In genomic region chr16:6483634-6484033, GRCh38 we compare ENCODE assay signal across 17 cellular contexts.
DNase-seq lines count a peak whose midpoint lies in the region; TF ChIP-seq lines count a peak whose summit lies in the region.
"Had no signal": no experiment of that assay in that cellular context is flagged by ENCODE, and none has a peak within 500 bp of the region (broad histone marks: within the 10 kb centered on the region; RNA-seq: fewer than 3 reads in every experiment).

No MANE protein-coding gene starts in this region.

- H3K79me1 ChIP-seq in neuronal stem cell (ENCODE audit: low read depth, low read length) = no peaks in the 10 kb centered on the region

- no peak for TF ChIP-seq CTCF in ovary (IDR thresholded peaks at IDR 0.05)
- TF ChIP-seq CTCF in BE2C (IDR thresholded peaks at IDR 0.05; ENCODE audit: low read depth, low read length) = no peak

- no peak overlapping the region for H3K4ac ChIP-seq in neuronal stem cell (ENCODE audit: low read length)

- no peak overlapping the region for H4K91ac ChIP-seq in neuronal stem cell (ENCODE audit: low read depth, low read length, poor library complexity)

- H3K18ac ChIP-seq in neuronal stem cell (ENCODE audit: low read length) = peak overlapping the region; percentile 28

- no peak overlapping the region for H3K23ac ChIP-seq in neuronal stem cell (ENCODE audit: low read depth, low read length, poor library complexity)

- no peaks in the 10 kb centered on the region for H3K9me3 ChIP-seq in HUES48 (ENCODE audit: control insufficient read depth, insufficient read depth, low read length)
- no peaks in the 10 kb centered on the region; the same call in 1 of the 2 replicates for H3K9me3 ChIP-seq in iPS DF 6.9 (ENCODE audit: control insufficient read depth, insufficient read depth, low read length)
- no peaks in the 10 kb centered on the region for H3K9me3 ChIP-seq in neuronal stem cell (replicated peaks in 1 of 2; ENCODE audit: control insufficient read depth in 2 of 2, insufficient read depth in 1 of 2, low read depth in 1 of 2, low read length in 2 of 2)
- no peaks in the 10 kb centered on the region for H3K9me3 ChIP-seq in ovary
- no peaks in the 10 kb centered on the region for H3K9me3 ChIP-seq in BE2C
- H3K9me3 ChIP-seq: left lung, psoas muscle had no signal

- peaks cover 30% of the 10 kb centered on the region for H3K27me3 ChIP-seq in HUES48 (ENCODE audit: control insufficient read depth, insufficient read depth, low read length)
- no peaks in the 10 kb centered on the region for H3K27me3 ChIP-seq in iPS DF 6.9 (ENCODE audit: control insufficient read depth, insufficient read depth, low read length)
- H3K27me3 ChIP-seq in neuronal stem cell (ENCODE audit: control insufficient read depth in 3 of 3, insufficient read depth in 3 of 3, low read depth in 1 of 3, low read length in 3 of 3) = peaks cover 0 to 13% (median 10%) of the 10 kb centered on the region in 3 experiments
- H3K27me3 ChIP-seq in ovary = no peaks in the 10 kb centered on the region
- peaks cover 34% of the 10 kb centered on the region for H3K27me3 ChIP-seq in BE2C

- WGBS in iPS DF 6.9 (ENCODE audit: insufficient coverage, insufficient read length) = no CpG with 5 or more reads among the region's 28 CpGs
- no CpG with 5 or more reads among the region's 28 CpGs for WGBS in neuronal stem cell (ENCODE audit: extremely low coverage in 2 of 2, insufficient read length in 2 of 2, insufficient replicate concordance in 1 of 2), 2 donors
- 1 to 4% (median 1%) methylated on average over 28 of the region's 28 CpGs for WGBS in ovary, 3 donors

- H4K8ac ChIP-seq in neuronal stem cell (ENCODE audit: low read depth, low read length) = no peak overlapping the region

- TF ChIP-seq EP300 in ovary (IDR thresholded peaks at IDR 0.05) = no peak

- peak overlapping the region; percentile 58 for H3K4me3 ChIP-seq in HUES48 (ENCODE audit: low read depth, low read length)
- no peak overlapping the region for H3K4me3 ChIP-seq in iPS DF 6.9 (ENCODE audit: low read length)
- H3K4me3 ChIP-seq in neuronal stem cell (ENCODE audit: low read length in 2 of 2) = peak overlapping the region in 1 of 2 donors; percentile 76
- no peak overlapping the region for H3K4me3 ChIP-seq in ovary
- no peak overlapping the region for H3K4me3 ChIP-seq in BE2C (ENCODE audit: low read depth, low read length)
- H3K4me3 ChIP-seq: left lung, psoas muscle, smooth muscle cell had no signal

- intact Hi-C loops in ovary (cut with DNase I) = no loop called here

- no peak overlapping the region for H3K27ac ChIP-seq in HUES48 (ENCODE audit: low read depth, low read length)
- H3K27ac ChIP-seq in iPS DF 6.9 (ENCODE audit: low read length) = no peak overlapping the region
- no peak overlapping the region for H3K27ac ChIP-seq in neuronal stem cell (replicated peaks; ENCODE audit: low read length)
- H3K27ac ChIP-seq in ovary = no peak overlapping the region
- H3K27ac ChIP-seq: left lung, psoas muscle had no signal

- H3K36me3 ChIP-seq in HUES48 (ENCODE audit: control insufficient read depth, insufficient read depth, low read length) (no peaks in the 10 kb centered on the region), iPS DF 6.9 (ENCODE audit: control insufficient read depth, insufficient read depth, low read length) (no peaks in the 10 kb centered on the region), neuronal stem cell (replicated peaks in 1 of 2; ENCODE audit: control insufficient read depth in 2 of 2, insufficient read depth in 2 of 2, low read length in 2 of 2) (no peaks in the 10 kb centered on the region), ovary (no peaks in the 10 kb centered on the region), BE2C (no peaks in the 10 kb centered on the region)
- H3K36me3 ChIP-seq: left lung had no signal

- H3K4me2 ChIP-seq in neuronal stem cell (ENCODE audit: insufficient read depth, low read length, poor library complexity, severe bottlenecking) = peak overlapping the region; percentile 75
- H3K4me2 ChIP-seq: smooth muscle cell had no signal

- H3K9ac ChIP-seq in HUES48 (ENCODE audit: low read depth, low read length) = no peak overlapping the region
- no peak overlapping the region for H3K9ac ChIP-seq in neuronal stem cell (ENCODE audit: low read depth, low read length, poor library complexity)

- no peak overlapping the region for H2AK5ac ChIP-seq in neuronal stem cell (ENCODE audit: low read depth, low read length)

- no peak overlapping the region for H3K14ac ChIP-seq in neuronal stem cell (ENCODE audit: low read length)

- H3K4me1 ChIP-seq in HUES48 (ENCODE audit: control insufficient read depth, insufficient read depth, low read length) = peaks cover 5% of the 10 kb centered on the region; the same call in 1 of the 2 replicates
- no peaks in the 10 kb centered on the region for H3K4me1 ChIP-seq in iPS DF 6.9 (ENCODE audit: control insufficient read depth, insufficient read depth, low read length)
- peaks cover 0 to 2% of the 10 kb centered on the region in 2 donors for H3K4me1 ChIP-seq in neuronal stem cell (ENCODE audit: control insufficient read depth in 2 of 2, insufficient read depth in 1 of 2, low read depth in 1 of 2, low read length in 2 of 2)
- no peaks in the 10 kb centered on the region for H3K4me1 ChIP-seq in ovary (ENCODE audit: insufficient read depth)
- H3K4me1 ChIP-seq in BE2C = no peaks in the 10 kb centered on the region
- H3K4me1 ChIP-seq: left lung, psoas muscle had no signal

- TF ChIP-seq POLR2A in ovary (IDR thresholded peaks at IDR 0.05) = no peak

- DNase-seq in SK-N-DZ (ENCODE audit: low spot score) (peak; percentile 21), iPS DF 6.9 (ENCODE audit: low read depth, low spot score) (peak; percentile 2), neuronal stem cell (ENCODE audit: low spot score) (peak; percentile 32), foreskin melanocyte (no peak), ovary (no peak), AG20443 (ENCODE audit: low spot score) (no peak), BE2C (no peak)
- DNase-seq: activated B cell treated with CpG ODN at 0.5 μM for 24 hours; activated CD8-positive, alpha-beta T cell treated with anti-CD3 and anti-CD28 coated beads, Interleukin-2, amount 10 ng/mL, durations not matched to agents 7 days and 5 days; activated T-cell treated with anti-CD3 and anti-CD28 coated beads, Interleukin-2, amount 50 U/mL, for 72 hours; effector CD8-positive, alpha-beta T cell; NCI-H1092 treated with DMSO at 0.1 percent for 48 hours; psoas muscle; Right ventricle myocardium superior had no signal

- no peak overlapping the region for H2BK120ac ChIP-seq in neuronal stem cell (ENCODE audit: low read depth, low read length)

- no peak overlapping the region for H2BK15ac ChIP-seq in neuronal stem cell (ENCODE audit: low read length)

- no peak overlapping the region for H2BK5ac ChIP-seq in neuronal stem cell (ENCODE audit: low read length)

- no peak overlapping the region for H2AFZ ChIP-seq in neuronal stem cell (ENCODE audit: low read length)

- no peak overlapping the region for H2BK12ac ChIP-seq in neuronal stem cell (ENCODE audit: low read length)

Comparison
In these comparisons a context has a peak if more than half of its experiments do, and no peak if none do; other contexts are left out.
1. DNase-seq: peak in SK-N-DZ (single experiment), iPS DF 6.9 (single experiment) and neuronal stem cell (single experiment); none in foreskin melanocyte (single experiment), ovary (0 of 5), AG20443 (single experiment) and BE2C (single experiment).